In genomic region chr6:32852844-32853540, GRCh38 we compare ENCODE assay signal across 8 cellular contexts. TPM values are rescaled to one million over a fixed set of nuclear protein-coding genes. Genes with fewer than 3 reads are reported as not detected.
DNase-seq lines count a peak whose midpoint lies in the region; ATAC-seq and TF ChIP-seq lines count a peak whose summit lies in the region.

No MANE protein-coding gene starts in this region.

- H4K20me1 ChIP-seq in smooth muscle cell (ENCODE audit: low read depth), result no peaks in the 10 kb centered on the region

- no peaks in the 10 kb centered on the region for H3K79me2 ChIP-seq in smooth muscle cell (ENCODE audit: low read depth)

- DNase-seq in CD14-positive monocyte (ENCODE audit: low spot score) (no peak), iris pigment epithelial cell (ENCODE audit: low read depth) (peak; percentile 49), smooth muscle cell (lab: John Stamatoyannopoulos, UW; ENCODE audit: unreplicated experiment) (peak; percentile 65), OCI-M1 (lab: John Stamatoyannopoulos, UW) (no peak)
- DNase-seq in central memory CD4-positive, alpha-beta T cell, result peak; percentile 54

- no peaks in the 10 kb centered on the region for H3K9me3 ChIP-seq in smooth muscle cell (replicated peaks; ENCODE audit: low read depth)

- peak overlapping the region; percentile 99 to 100 for H3K4me3 Mint-ChIP-seq in CD14-positive monocyte

- H3K27ac ChIP-seq in smooth muscle cell (ENCODE audit: low read depth), result peak overlapping the region; percentile 8

- H3K4me1 ChIP-seq in smooth muscle cell (ENCODE audit: low read depth), result no peaks in the 10 kb centered on the region

- H3K36me3 ChIP-seq in smooth muscle cell (ENCODE audit: low read depth), result no peaks in the 10 kb centered on the region

- peak overlapping the region; percentile 73 for H2AFZ ChIP-seq in smooth muscle cell (ENCODE audit: low read depth)

- H3F3A ChIP-seq in smooth muscle cell (ENCODE audit: low read depth), result no peaks in the 10 kb centered on the region

- H3K4me3 ChIP-seq in WI38 (ENCODE audit: low read depth, low read length) (peak overlapping the region; percentile 82), smooth muscle cell (peak overlapping the region; percentile 70)

- ATAC-seq in GM19395 (IDR thresholded peaks at IDR 0.05; ENCODE audit: unreplicated experiment) (peak; percentile 26), HG03571 (IDR thresholded peaks at IDR 0.05; ENCODE audit: unreplicated experiment) (peak; percentile 14)

- peak overlapping the region; percentile 96 to 100 (median 98) for H3K27ac Mint-ChIP-seq in CD14-positive monocyte

- peak overlapping the region; percentile 88 for H3K4me2 ChIP-seq in smooth muscle cell

- peaks cover 0 to 8% (median 3%) of the 10 kb centered on the region in 7 donors for H3K9me3 Mint-ChIP-seq in CD14-positive monocyte

- intact Hi-C loops in CD14-positive monocyte (cut with micrococcal nuclease), result loop anchor here (1.0 to 2.0 kb wide), 3 partner anchors 8 to 14 kb away; partner anchors contain the start of genes PSMB8 (in 1 of the 2) and TAP2 (in 1 of the 2)

- H3K27me3 Mint-ChIP-seq in CD14-positive monocyte (ENCODE audit: low read depth in 3 of 3), result peaks cover 0 to 5% (median 1%) of the 10 kb centered on the region in 3 donors

- 3% methylated on average over 40 of the region's 41 CpGs for WGBS in smooth muscle cell (ENCODE audit: low lambda C conversion rate)

- H3K36me3 Mint-ChIP-seq in CD14-positive monocyte, result peaks cover 59 to 63% of the 10 kb centered on the region in 2 donors

- H3K9ac ChIP-seq in smooth muscle cell (ENCODE audit: low read depth), result peak overlapping the region; percentile 13

- H3K27me3 ChIP-seq in smooth muscle cell (ENCODE audit: low read depth), result peaks cover 66% of the 10 kb centered on the region

- TF ChIP-seq CTCF in CD14-positive monocyte (IDR thresholded peaks at IDR 0.05) (no peak), WI38 (IDR thresholded peaks at IDR 0.05; ENCODE audit: low read depth, low read length) (no peak), smooth muscle cell (IDR thresholded peaks at IDR 0.05; ENCODE audit: borderline replicate concordance, insufficient read depth, poor library complexity, severe bottlenecking) (no peak)

- H3K4me1 Mint-ChIP-seq in CD14-positive monocyte, result peaks cover 65% of the 10 kb centered on the region

RNA-seq across cellular contexts. Expression of gene TAP1, which starts 0.5 kb away (rescaled TPM):
- 100 to 1,000 TPM; 204 to 221 TPM for polyA plus RNA-seq in CD14-positive monocyte
- 11.2 and 13.7 TPM in 2 replicates for total RNA-seq in smooth muscle cell
- 18.4 and 22.4 TPM in 2 replicates for polyA plus RNA-seq in smooth muscle cell

RNA-seq across cellular contexts. Expression of gene PSMB9, which starts 1.0 kb away (rescaled TPM):
- 100 to 1,000 TPM; 350 to 405 TPM for polyA plus RNA-seq in CD14-positive monocyte
- 0.63 TPM in 1 of 2 replicates, not detected in the other for total RNA-seq in smooth muscle cell
- 1.7 and 2.2 TPM in 2 replicates for polyA plus RNA-seq in smooth muscle cell

RNA-seq across cellular contexts. Expression of gene PSMB8, which starts 9.1 kb away (rescaled TPM):
- polyA plus RNA-seq in CD14-positive monocyte, result 100 to 1,000 TPM; 487 to 534 TPM
- total RNA-seq in smooth muscle cell, result 5.0 and 10.2 TPM in 2 replicates
- polyA plus RNA-seq in smooth muscle cell, result 16.7 and 22.2 TPM in 2 replicates

RNA-seq across cellular contexts. Expression of gene TAP2, which starts 14.5 kb away (rescaled TPM):
- polyA plus RNA-seq in CD14-positive monocyte (10 to 100 TPM; 12.6 to 25.9 TPM), smooth muscle cell (0.40 and 1.5 TPM in 2 replicates)
- total RNA-seq in smooth muscle cell, result 5.3 and 6.1 TPM in 2 replicates

RNA-seq across cellular contexts. Expression of gene HLA-DOB, which starts 36.2 kb away (rescaled TPM):
- polyA plus RNA-seq in CD14-positive monocyte (under 1 TPM; 0.25 to 0.64 TPM), smooth muscle cell (not detected in 2 replicates)
- total RNA-seq in smooth muscle cell, result 0.09 and 1.4 TPM in 2 replicates

Comparison
In these comparisons a context has a peak if more than half of its experiments do, and no peak if none do; other contexts are left out.
1. DNase-seq: peak in central memory CD4-positive, alpha-beta T cell (single experiment), iris pigment epithelial cell (single experiment) and smooth muscle cell (single experiment); none in CD14-positive monocyte (single experiment) and OCI-M1 (single experiment).
2. RNA of gene PSMB9, which starts 1.0 kb away (polyA plus RNA-seq): 350 to 405 TPM in CD14-positive monocyte; 1.7 to 2.2 TPM in smooth muscle cell; every median in the first group is over 100 times any median in the second.
3. RNA of gene PSMB8, which starts 9.1 kb away (polyA plus RNA-seq): 487 to 534 TPM in CD14-positive monocyte; 16.7 to 22.2 TPM in smooth muscle cell; every median in the first group is over 10 times any median in the second.